12 cellular contexts compared by ENCODE assay signal in the genomic region with DNA sequence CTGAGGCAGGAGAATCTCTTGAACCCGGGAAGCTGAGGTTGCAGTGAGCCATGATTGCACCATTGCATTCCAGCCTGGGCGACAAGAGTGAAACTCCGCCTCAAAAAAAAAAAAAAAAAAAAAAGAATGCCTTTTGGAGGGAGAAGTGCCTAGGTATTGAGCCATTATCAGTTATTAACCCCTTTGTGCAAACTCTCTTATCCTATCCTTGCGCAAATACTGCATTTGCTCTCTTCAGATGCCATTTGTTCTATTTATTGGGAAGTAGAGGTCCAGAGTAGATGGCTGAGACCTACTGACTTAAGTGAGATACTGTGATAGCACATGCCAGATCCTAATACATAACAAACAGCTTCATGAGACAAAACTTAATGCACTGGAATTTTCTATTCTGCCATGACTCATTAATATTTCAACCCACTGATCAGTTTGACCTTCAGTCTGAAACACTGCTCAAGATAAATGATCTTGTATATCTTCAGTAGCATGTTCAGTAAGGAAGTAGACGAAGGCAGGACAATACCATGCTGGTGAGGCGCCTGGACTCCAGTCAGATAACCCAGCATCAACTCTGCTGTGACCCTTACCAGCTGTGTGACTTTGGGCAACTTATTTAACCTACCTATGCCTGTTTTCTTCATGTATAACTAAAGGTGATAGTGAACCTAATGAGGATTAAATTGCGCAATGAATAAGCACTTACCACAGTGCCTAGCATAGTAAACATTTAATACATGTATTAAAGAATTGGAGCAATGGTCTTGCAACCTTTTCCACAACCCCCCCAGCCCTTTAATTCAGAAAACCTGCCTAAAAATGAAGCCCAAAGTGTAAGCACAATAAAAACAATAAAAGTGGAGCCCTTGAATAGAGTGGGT. TPM values are rescaled to one million over a fixed set of nuclear protein-coding genes. Genes with fewer than 3 reads are reported as not detected.
DNase-seq lines count a peak whose midpoint lies in the region; ATAC-seq and TF ChIP-seq lines count a peak whose summit lies in the region.
"Had no signal": no experiment of that assay in that cellular context is flagged by ENCODE, and none has a peak within 500 bp of the region (broad histone marks: within the 10 kb centered on the region; RNA-seq: fewer than 3 reads in every experiment).

No MANE protein-coding gene starts in this region.

- no peak overlapping the region for H3K4me3 Mint-ChIP-seq in activated T-cell treated with anti-CD3 and anti-CD28 coated beads, Interleukin-2, amount 50 U/mL, for 24 hours
- H3K4me3 Mint-ChIP-seq in stimulated activated effector memory CD8-positive, alpha-beta T cell treated with anti-CD3 and anti-CD28 coated beads, Interleukin-12 subunit alpha, Interleukin-12 subunit beta, amount 100 ng/mL, for 72 hours: no peak overlapping the region
- no peak overlapping the region for H3K4me3 Mint-ChIP-seq in CD14-positive monocyte
- H3K4me3 Mint-ChIP-seq: activated naive CD4-positive, alpha-beta T cell treated with anti-CD3 and anti-CD28 coated beads for 36 hours; T-cell had no signal

- no peaks in the 10 kb centered on the region for H3K9me3 ChIP-seq in PC-3 (ENCODE audit: low read length)
- H3K9me3 ChIP-seq in effector memory CD4-positive, alpha-beta T cell (ENCODE audit: control insufficient read depth, low read length): no peaks in the 10 kb centered on the region

- peak overlapping the region; percentile 17; the same call in 1 of the 2 replicates for H3K27ac ChIP-seq in PC-3 (ENCODE audit: low read length)
- peak overlapping the region; percentile 2 for H3K27ac ChIP-seq in effector memory CD4-positive, alpha-beta T cell (ENCODE audit: insufficient read depth, low read length, poor library complexity, severe bottlenecking)

- intact Hi-C loops in PC-3 (cut with micrococcal nuclease): loop anchor here (2.0 kb wide), 1 partner anchor 20 kb away; no protein-coding TSS in a partner anchor
- intact Hi-C loops in CD14-positive monocyte (cut with micrococcal nuclease): no loop called here

- no peak for DNase-seq in activated T-cell treated with anti-CD3 and anti-CD28 coated beads, Interleukin-2, amount 50 U/mL, for 24 hours
- no peak for DNase-seq in activated T-cell treated with anti-CD3 and anti-CD28 coated beads, Interleukin-2, amount 50 U/mL, for 1 hour
- DNase-seq in PC-3 (no peak), G401 (ENCODE audit: low spot score) (no peak), CD14-positive monocyte (ENCODE audit: low spot score) (no peak), globus pallidus (ENCODE audit: low spot score) (no peak)
- no peak for DNase-seq in effector memory CD4-positive, alpha-beta T cell
- no peak for DNase-seq in stimulated activated effector memory CD8-positive, alpha-beta T cell treated with anti-CD3 and anti-CD28 coated beads, Interleukin-12 subunit alpha, Interleukin-12 subunit beta, amount 100 ng/mL, for 72 hours (ENCODE audit: low spot score in 2 of 2)
- DNase-seq: activated CD4-positive, alpha-beta T cell treated with anti-CD3 and anti-CD28 coated beads, Interleukin-2, amount 50 U/mL, for 4 hours; activated naive CD4-positive, alpha-beta T cell treated with anti-CD3 and anti-CD28 coated beads for 36 hours; stimulated activated CD4-positive, alpha-beta T cell treated with anti-CD3 and anti-CD28 coated beads, Interleukin-15, amount 100 ng/mL, for 24 hours; T-cell had no signal

- H3K4me1 Mint-ChIP-seq in activated T-cell treated with anti-CD3 and anti-CD28 coated beads, Interleukin-2, amount 50 U/mL, for 24 hours (ENCODE audit: low read depth): peaks cover 57% of the 10 kb centered on the region
- peaks cover 30% of the 10 kb centered on the region for H3K4me1 Mint-ChIP-seq in stimulated activated effector memory CD8-positive, alpha-beta T cell treated with anti-CD3 and anti-CD28 coated beads, Interleukin-12 subunit alpha, Interleukin-12 subunit beta, amount 100 ng/mL, for 72 hours
- H3K4me1 Mint-ChIP-seq in CD14-positive monocyte: peaks cover 25% of the 10 kb centered on the region

- POLR2A ChIA-PET in PC-3 (lab: Charles Lee; ENCODE audit: unreplicated experiment): no interaction called here

- peak overlapping the region; percentile 24 for H3K27ac Mint-ChIP-seq in activated T-cell treated with anti-CD3 and anti-CD28 coated beads, Interleukin-2, amount 50 U/mL, for 24 hours
- H3K27ac Mint-ChIP-seq in stimulated activated effector memory CD8-positive, alpha-beta T cell treated with anti-CD3 and anti-CD28 coated beads, Interleukin-12 subunit alpha, Interleukin-12 subunit beta, amount 100 ng/mL, for 72 hours: peak overlapping the region; percentile 60
- no peak overlapping the region for H3K27ac Mint-ChIP-seq in CD14-positive monocyte

- no peak overlapping the region for H2AFZ ChIP-seq in PC-3 (ENCODE audit: low read length)

- H3K79me2 ChIP-seq in PC-3 (ENCODE audit: low read length): peaks cover 66% of the 10 kb centered on the region

- H3K36me3 Mint-ChIP-seq in activated T-cell treated with anti-CD3 and anti-CD28 coated beads, Interleukin-2, amount 50 U/mL, for 24 hours (ENCODE audit: low read depth): peaks cover 76% of the 10 kb centered on the region
- peaks cover 71% of the 10 kb centered on the region for H3K36me3 Mint-ChIP-seq in stimulated activated effector memory CD8-positive, alpha-beta T cell treated with anti-CD3 and anti-CD28 coated beads, Interleukin-12 subunit alpha, Interleukin-12 subunit beta, amount 100 ng/mL, for 72 hours
- peaks cover 16 to 18% of the 10 kb centered on the region in 2 donors for H3K36me3 Mint-ChIP-seq in CD14-positive monocyte

- H3K9me2 ChIP-seq in PC-3 (replicated peaks; ENCODE audit: low read length): no peaks in the 10 kb centered on the region

- TF ChIP-seq CTCF in PC-3 (conservative IDR thresholded peaks at IDR 0.05; ENCODE audit: low read depth, low read length) (no peak), CD14-positive monocyte (IDR thresholded peaks at IDR 0.05) (no peak)

- no peak overlapping the region; the same call in 1 of the 2 replicates for H3K4me2 ChIP-seq in PC-3 (ENCODE audit: low read length)

- H4K20me1 ChIP-seq in PC-3 (ENCODE audit: low read length): 0 out of 2 replicates have a peak, but pooled peaks cover 4% of the 10 kb centered on the region

- H3K27me3 ChIP-seq in PC-3 (ENCODE audit: low read length): no peaks in the 10 kb centered on the region
- H3K27me3 ChIP-seq in effector memory CD4-positive, alpha-beta T cell (replicated peaks; ENCODE audit: control insufficient read depth, insufficient read depth, low read length, poor library complexity, severe bottlenecking): no peaks in the 10 kb centered on the region

- CTCF ChIA-PET in PC-3 (lab: Charles Lee): no interaction called here

- in situ Hi-C loops in G401 (cut with HindIII; ENCODE audit: low sequenced_read_pairs): no loop called here

- no peak overlapping the region for H3K4me3 ChIP-seq in PC-3 (ENCODE audit: low read length)
- H3K4me3 ChIP-seq in effector memory CD4-positive, alpha-beta T cell (ENCODE audit: insufficient read depth, low read depth, low read length, poor library complexity, severe bottlenecking): no peak overlapping the region

- BruUV-seq in PC-3 (replicated peaks; lab: Mats Ljungman, UMichigan): no TSS peak

- peaks cover 26% of the 10 kb centered on the region for H3K36me3 ChIP-seq in PC-3 (ENCODE audit: low read depth, low read length)
- no peaks in the 10 kb centered on the region for H3K36me3 ChIP-seq in effector memory CD4-positive, alpha-beta T cell (ENCODE audit: control insufficient read depth, insufficient read depth, low read length)

- H3K9ac ChIP-seq in PC-3 (ENCODE audit: low read length): no peak overlapping the region

- no peak for ATAC-seq in PC-3
- ATAC-seq in stimulated activated effector memory CD8-positive, alpha-beta T cell treated with anti-CD3 and anti-CD28 coated beads, Interleukin-12 subunit alpha, Interleukin-12 subunit beta, amount 100 ng/mL, for 72 hours: no peak
- ATAC-seq: T-cell had no signal

- peaks cover 30% of the 10 kb centered on the region; the same call in 1 of the 2 replicates for H3K4me1 ChIP-seq in PC-3 (ENCODE audit: insufficient read depth, low read length)
- H3K4me1 ChIP-seq in effector memory CD4-positive, alpha-beta T cell (ENCODE audit: control insufficient read depth, insufficient read depth, low read length, poor library complexity, severe bottlenecking): peaks cover 10% of the 10 kb centered on the region

- no peaks in the 10 kb centered on the region for H3K27me3 Mint-ChIP-seq in activated T-cell treated with anti-CD3 and anti-CD28 coated beads, Interleukin-2, amount 50 U/mL, for 24 hours
- peaks cover 0 to 3% (median 0%) of the 10 kb centered on the region in 3 donors for H3K27me3 Mint-ChIP-seq in CD14-positive monocyte (ENCODE audit: low read depth in 3 of 3)
- H3K27me3 Mint-ChIP-seq: T-cell had no signal

- H3K9me3 Mint-ChIP-seq in activated T-cell treated with anti-CD3 and anti-CD28 coated beads, Interleukin-2, amount 50 U/mL, for 24 hours: no peaks in the 10 kb centered on the region
- H3K9me3 Mint-ChIP-seq in stimulated activated effector memory CD8-positive, alpha-beta T cell treated with anti-CD3 and anti-CD28 coated beads, Interleukin-12 subunit alpha, Interleukin-12 subunit beta, amount 100 ng/mL, for 72 hours: no peaks in the 10 kb centered on the region
- no peaks in the 10 kb centered on the region for H3K9me3 Mint-ChIP-seq in CD14-positive monocyte
- H3K9me3 Mint-ChIP-seq: activated naive CD4-positive, alpha-beta T cell treated with anti-CD3 and anti-CD28 coated beads for 36 hours; T-cell had no signal

- no peaks in the 10 kb centered on the region for H3F3A ChIP-seq in PC-3 (ENCODE audit: low read length, unreplicated experiment)

RNA-seq across cellular contexts. Expression of gene DNAAF2, which starts 5.7 kb away (rescaled TPM):
- 23.2 and 31.3 TPM in 2 replicates for total RNA-seq in PC-3 (2014; rRNA removed)
- total RNA-seq in G401 (2014; rRNA removed; shearing (Covaris generic)): 16.2 and 21.7 TPM in 2 replicates
- 1 to 10 TPM; 6.8 to 6.9 TPM for polyA plus RNA-seq in CD14-positive monocyte

RNA-seq across cellular contexts. Expression of gene MGAT2, which starts 20.2 kb away (rescaled TPM):
- 39.5 and 51.4 TPM in 2 replicates for total RNA-seq in PC-3 (2014; rRNA removed)
- total RNA-seq in G401 (2014; rRNA removed; shearing (Covaris generic)): 47.9 and 58.3 TPM in 2 replicates
- 10 to 100 TPM; 36.3 to 38.0 TPM for polyA plus RNA-seq in CD14-positive monocyte

RNA-seq across cellular contexts. Expression of gene RPL36AL, which starts 20.4 kb away (rescaled TPM):
- total RNA-seq in PC-3 (2014; rRNA removed): 408 and 411 TPM in 2 replicates
- total RNA-seq in G401 (2014; rRNA removed; shearing (Covaris generic)): 173 and 210 TPM in 2 replicates
- polyA plus RNA-seq in CD14-positive monocyte: 100 to 1,000 TPM; 408 to 454 TPM

RNA-seq across cellular contexts. Expression of gene LRR1, which starts 42.0 kb away (rescaled TPM):
- 46.9 and 53.0 TPM in 2 replicates for total RNA-seq in PC-3 (2014; rRNA removed)
- total RNA-seq in G401 (2014; rRNA removed; shearing (Covaris generic)): 28.6 and 41.1 TPM in 2 replicates
- 10 to 100 TPM; 10.5 to 12.7 TPM for polyA plus RNA-seq in CD14-positive monocyte

RNA-seq across cellular contexts. Expression of gene POLE2, which starts 47.2 kb away (rescaled TPM):
- total RNA-seq in PC-3 (2014; rRNA removed): 26.6 and 38.6 TPM in 2 replicates
- 43.9 and 69.6 TPM in 2 replicates for total RNA-seq in G401 (2014; rRNA removed; shearing (Covaris generic))
- under 1 TPM; 0.18 to 0.57 TPM for polyA plus RNA-seq in CD14-positive monocyte

Comparison
In these comparisons a context has a peak if more than half of its experiments do, and no peak if none do; other contexts are left out.
1. H3K27ac Mint-ChIP-seq: peak in activated T-cell treated with anti-CD3 and anti-CD28 coated beads, Interleukin-2, amount 50 U/mL, for 24 hours (single experiment) and stimulated activated effector memory CD8-positive, alpha-beta T cell treated with anti-CD3 and anti-CD28 coated beads, Interleukin-12 subunit alpha, Interleukin-12 subunit beta, amount 100 ng/mL, for 72 hours (single experiment); none in CD14-positive monocyte (0 of 7).